10 cellular contexts compared by ENCODE assay signal in the genomic region with DNA sequence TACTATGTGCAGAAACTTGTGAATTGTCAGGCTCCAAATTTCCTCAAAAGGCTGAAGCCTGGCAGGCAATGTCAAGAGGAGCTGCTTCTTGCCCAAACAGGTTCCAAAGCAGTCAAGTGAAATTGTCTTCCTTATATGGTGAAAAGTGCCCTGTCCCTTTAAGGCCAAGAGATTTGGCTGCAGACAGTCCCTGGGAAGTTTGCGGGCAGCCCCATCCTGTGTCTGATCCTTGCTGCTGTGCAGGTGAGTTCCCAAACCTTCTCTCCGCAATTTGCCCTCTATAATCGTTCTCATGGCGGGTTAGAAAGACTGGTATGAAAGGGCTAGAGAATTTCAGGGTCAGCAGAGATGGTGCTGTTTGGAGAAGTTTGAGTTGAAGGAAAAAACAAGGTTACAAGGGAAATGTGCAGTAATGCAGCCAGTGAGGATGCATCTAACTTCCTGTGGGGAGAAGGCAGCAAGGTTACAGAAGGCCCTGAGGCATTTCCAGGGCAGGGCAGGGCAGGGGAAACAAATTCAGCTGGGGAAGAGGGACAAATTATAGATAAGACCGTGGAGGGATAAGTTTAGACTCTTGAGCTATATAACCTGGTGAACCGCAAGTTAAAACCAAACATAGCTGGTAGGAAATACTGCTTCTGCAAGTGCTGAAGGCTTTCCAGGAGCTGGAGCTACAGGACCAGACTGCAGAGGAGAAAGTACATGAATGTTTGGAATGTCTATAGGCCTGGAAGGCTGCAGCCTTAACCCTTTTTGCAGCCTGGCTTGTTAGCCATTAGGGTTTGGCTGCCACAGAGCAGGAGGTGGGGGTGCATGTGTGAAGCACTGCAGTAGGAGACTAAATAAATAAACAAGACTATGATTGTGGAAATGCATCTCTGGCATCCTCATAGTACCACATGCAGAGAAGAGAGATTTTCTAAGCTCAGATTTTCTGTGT.
DNase-seq lines count a peak whose midpoint lies in the region; ATAC-seq and TF ChIP-seq lines count a peak whose summit lies in the region.
"Had no signal": no experiment of that assay in that cellular context is flagged by ENCODE, and none has a peak within 500 bp of the region (broad histone marks: within the 10 kb centered on the region; RNA-seq: fewer than 3 reads in every experiment).

No MANE protein-coding gene starts in this region.

- no peaks in the 10 kb centered on the region for H3K9me3 ChIP-seq in Panc1 (ENCODE audit: control insufficient read depth, insufficient read depth, low read depth, low read length)

- in situ Hi-C loops in Panc1 (cut with HindIII; ENCODE audit: low pct_unique_long_range_greater_than_20kb, low sequenced_read_pairs): no loop called here

- peaks cover 20% of the 10 kb centered on the region for H3K4me1 ChIP-seq in Panc1 (ENCODE audit: control insufficient read depth, insufficient read depth, low read length)

- no peaks in the 10 kb centered on the region for H3K36me3 Mint-ChIP-seq in nephron progenitor cell (ENCODE audit: low read depth)

- H3K27me3 Mint-ChIP-seq in nephron progenitor cell (ENCODE audit: low read depth, poor library complexity): peaks cover 2% of the 10 kb centered on the region
- H3K27me3 Mint-ChIP-seq in stimulated activated naive CD8-positive, alpha-beta T cell treated with anti-CD3 and anti-CD28 coated beads, Interleukin-15, amount 100 ng/mL, for 72 hours: no peaks in the 10 kb centered on the region

- peak overlapping the region; percentile 86 for H3K27ac Mint-ChIP-seq in nephron progenitor cell
- no peak overlapping the region for H3K27ac Mint-ChIP-seq in stimulated activated naive CD8-positive, alpha-beta T cell treated with anti-CD3 and anti-CD28 coated beads, Interleukin-15, amount 100 ng/mL, for 72 hours

- TF ChIP-seq CTCF in Panc1 (IDR thresholded peaks at IDR 0.05) (peak; percentile 22; the same call in 1 of the 2 replicates), nephron progenitor cell (IDR thresholded peaks at IDR 0.05) (no peak)

- CTCF ChIA-PET in Panc1 (lab: Charles Lee): interaction anchor here (0.6 kb wide), 1 partner anchor 299 kb away, joined by 8 read pairs; no protein-coding TSS in a partner anchor

- no peaks in the 10 kb centered on the region for H3K27me3 ChIP-seq in Panc1 (ENCODE audit: control insufficient read depth, insufficient read depth, low read length)

- peak overlapping the region; percentile 29 for H3K27ac ChIP-seq in Panc1 (ENCODE audit: low read length)

- no peaks in the 10 kb centered on the region for H3K9me3 Mint-ChIP-seq in nephron progenitor cell
- no peaks in the 10 kb centered on the region for H3K9me3 Mint-ChIP-seq in stimulated activated naive CD8-positive, alpha-beta T cell treated with anti-CD3 and anti-CD28 coated beads, Interleukin-15, amount 100 ng/mL, for 72 hours

- H3K36me3 ChIP-seq in Panc1 (ENCODE audit: control insufficient read depth, insufficient read depth, low read length): no peaks in the 10 kb centered on the region

- H3K4me1 Mint-ChIP-seq in nephron progenitor cell: peaks cover 24% of the 10 kb centered on the region
- H3K4me1 Mint-ChIP-seq in stimulated activated naive CD8-positive, alpha-beta T cell treated with anti-CD3 and anti-CD28 coated beads, Interleukin-15, amount 100 ng/mL, for 72 hours: no peaks in the 10 kb centered on the region

- peak overlapping the region; percentile 87 for H3K4me3 Mint-ChIP-seq in nephron progenitor cell
- no peak overlapping the region for H3K4me3 Mint-ChIP-seq in stimulated activated naive CD8-positive, alpha-beta T cell treated with anti-CD3 and anti-CD28 coated beads, Interleukin-15, amount 100 ng/mL, for 72 hours

- POLR2A ChIA-PET in Panc1 (lab: Charles Lee): no interaction called here

- intact Hi-C loops in Panc1 (cut with micrococcal nuclease; ENCODE audit: unreplicated experiment): no loop called here

- ATAC-seq in Panc1 (peak; percentile 86), GM19328 (IDR thresholded peaks at IDR 0.05; ENCODE audit: unreplicated experiment) (no peak)
- no peak for ATAC-seq in stimulated activated naive CD8-positive, alpha-beta T cell treated with anti-CD3 and anti-CD28 coated beads, Interleukin-15, amount 100 ng/mL, for 72 hours

- no TSS peak for BruUV-seq in Panc1 (replicated peaks; lab: Mats Ljungman, UMichigan)

- peak overlapping the region in 1 of 2 experiments; percentile 24; a peak in 2 of 4 replicates for H3K4me3 ChIP-seq in Panc1 (ENCODE audit: low read depth in 2 of 2, low read length in 2 of 2)

- DNase-seq in Daoy (ENCODE audit: low read depth) (peak; percentile 90), Panc1 (ENCODE audit: low read depth, low spot score) (no peak), fibroblast of peridontal ligament (ENCODE audit: extremely low read depth) (peak; percentile 90), nephron progenitor cell (peak; percentile 20), NOMO-1 (lab: John Stamatoyannopoulos, UW; ENCODE audit: unreplicated experiment in 2 of 2) (no peak), HT-29 (ENCODE audit: low spot score) (no peak)
- no peak for DNase-seq in stimulated activated naive CD8-positive, alpha-beta T cell treated with anti-CD3 and anti-CD28 coated beads, Interleukin-15, amount 100 ng/mL, for 72 hours
- DNase-seq: NCI-H1930, nucleus accumbens had no signal

Comparison
In these comparisons a context has a peak if more than half of its experiments do, and no peak if none do; other contexts are left out.
1. DNase-seq: peak in Daoy (single experiment), fibroblast of peridontal ligament (single experiment) and nephron progenitor cell (single experiment); none in Panc1 (single experiment), NOMO-1 (0 of 2), HT-29 (single experiment) and stimulated activated naive CD8-positive, alpha-beta T cell treated with anti-CD3 and anti-CD28 coated beads, Interleukin-15, amount 100 ng/mL, for 72 hours (0 of 2).